Comparison of ENCODE assay signal across 1 cellular context in the genomic region with DNA sequence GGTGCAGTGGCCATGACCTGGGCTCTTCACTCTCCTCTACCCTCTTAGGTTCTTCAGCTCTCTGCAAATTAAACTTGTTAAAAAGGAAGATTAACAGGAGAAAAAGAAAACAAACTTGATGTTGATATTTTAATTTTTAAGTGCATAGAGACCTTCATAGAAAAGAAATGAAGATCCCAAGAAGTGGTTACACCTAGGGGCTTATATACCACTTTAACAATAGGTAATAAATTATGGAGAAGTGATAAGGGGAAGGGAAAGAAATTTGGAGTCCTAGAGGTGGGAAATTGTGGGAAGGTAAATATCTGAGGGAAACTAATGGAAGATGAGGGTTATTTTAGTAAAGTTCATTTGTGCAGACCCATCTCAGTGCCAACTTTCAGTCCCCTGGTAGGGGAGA.
TF ChIP-seq lines count a peak whose summit lies in the region.

No MANE protein-coding gene starts in this region.

TF ChIP-seq in H1, 55 proteins besides CTCF, POLR2A, EP300 and RAD21:
- TF ChIP-seq MAX (IDR thresholded peaks at IDR 0.05), result no peak
- TF ChIP-seq RFX5 (IDR thresholded peaks at IDR 0.05; ENCODE audit: borderline replicate concordance, low read depth, low read length), result no peak
- no peak for TF ChIP-seq GTF2F1 (IDR thresholded peaks at IDR 0.05; ENCODE audit: borderline replicate concordance, low read depth, low read length)
- TF ChIP-seq BCL11A (IDR thresholded peaks at IDR 0.05; ENCODE audit: low read depth in 2 of 2, low read length in 2 of 2), result no peak
- TF ChIP-seq, protein P1, sequence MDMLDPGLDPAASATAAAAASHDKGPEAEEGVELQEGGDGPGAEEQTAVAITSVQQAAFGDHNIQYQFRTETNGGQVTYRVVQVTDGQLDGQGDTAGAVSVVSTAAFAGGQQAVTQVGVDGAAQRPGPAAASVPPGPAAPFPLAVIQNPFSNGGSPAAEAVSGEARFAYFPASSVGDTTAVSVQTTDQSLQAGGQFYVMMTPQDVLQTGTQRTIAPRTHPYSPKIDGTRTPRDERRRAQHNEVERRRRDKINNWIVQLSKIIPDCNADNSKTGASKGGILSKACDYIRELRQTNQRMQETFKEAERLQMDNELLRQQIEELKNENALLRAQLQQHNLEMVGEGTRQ (IDR thresholded peaks at IDR 0.05; ENCODE audit: low read length), result no peak
- no peak for TF ChIP-seq POU5F1 (IDR thresholded peaks at IDR 0.05; ENCODE audit: low read depth, low read length)
- no peak for TF ChIP-seq SUZ12 (IDR thresholded peaks at IDR 0.05; ENCODE audit: low read length)
- no peak for TF ChIP-seq RBBP5 (IDR thresholded peaks at IDR 0.05; ENCODE audit: borderline replicate concordance, low read depth, low read length)
- no peak for TF ChIP-seq SP2 (IDR thresholded peaks at IDR 0.05; ENCODE audit: low read length)
